ENCODE assay signal across 8 cellular contexts in the genomic region with DNA sequence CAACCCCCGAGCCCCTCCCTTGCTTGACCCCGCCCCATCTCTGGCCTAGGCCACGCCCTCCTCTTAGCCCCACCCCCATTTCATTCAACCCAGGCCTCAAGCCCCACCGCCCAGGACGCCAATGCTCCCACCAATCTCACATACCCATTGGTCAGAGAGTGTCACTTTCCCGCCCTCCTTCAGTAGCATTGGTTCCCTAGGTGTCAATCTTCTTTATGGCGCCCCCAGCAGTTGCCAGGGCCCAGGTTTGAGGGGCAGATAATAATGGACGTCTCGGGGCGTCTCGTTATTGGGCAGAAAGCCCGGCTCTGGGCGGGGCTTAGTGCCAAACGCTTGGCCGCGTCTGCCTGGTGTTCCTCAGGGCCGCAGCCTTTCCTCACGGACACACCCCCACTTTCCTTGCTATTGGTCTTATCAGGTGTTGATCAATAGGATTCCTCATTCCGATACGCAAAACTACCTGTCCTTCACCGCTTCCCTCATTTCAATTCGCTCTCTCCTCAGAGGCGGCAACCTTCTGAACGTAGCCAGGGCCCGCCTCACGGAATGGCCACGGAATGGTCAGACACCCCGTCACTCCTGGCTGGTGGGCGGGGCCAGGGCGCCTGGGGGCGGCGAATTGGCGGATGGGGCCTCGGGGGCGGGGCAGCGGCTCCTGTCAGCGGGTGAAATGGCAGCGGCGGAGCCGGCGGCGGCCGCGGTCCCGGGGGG. TPM values are rescaled to one million over a fixed set of nuclear protein-coding genes. Genes with fewer than 3 reads are reported as not detected.
DNase-seq lines count a peak whose midpoint lies in the region; ATAC-seq and TF ChIP-seq lines count a peak whose summit lies in the region.

A gene (plus strand): TSS at position 658 of the 711 bp plus-strand sequence. CDS start 16,325 bp downstream, outside the sequence.

- WGBS in testis, 2 donors, result 1% methylated on average over 26 of the region's 45 CpGs

- H3K27ac ChIP-seq in testis, result no peak within 1 kb of the TSS

- TF ChIP-seq CTCF in GM06990 (IDR thresholded peaks at IDR 0.05; ENCODE audit: insufficient read depth, low read length, poor library complexity, severe bottlenecking) (peak; percentile 4), glutamatergic neuron (IDR thresholded peaks at IDR 0.05; ENCODE audit: partially characterized antibody, unreplicated experiment) (no peak), omental fat pad (IDR thresholded peaks at IDR 0.05) (no peak), testis (IDR thresholded peaks at IDR 0.05) (no peak)

- H3K27me3 ChIP-seq in GM06990 (replicated peaks; ENCODE audit: control insufficient read depth, insufficient read depth, low read length), result no peaks in the 10 kb centered on the region
- H3K27me3 ChIP-seq in testis, result no peaks in the 10 kb centered on the region

- peak within 1 kb of the TSS; percentile 81 for H3K4me3 ChIP-seq in GM06990 (replicated peaks; ENCODE audit: low read depth, low read length)
- peak within 1 kb of the TSS; percentile 60 to 69 for H3K4me3 ChIP-seq in testis

- no peaks in the 10 kb centered on the region for H3K9me3 ChIP-seq in testis

- H3K27me3 Mint-ChIP-seq in activated naive CD8-positive, alpha-beta T cell treated with anti-CD3 and anti-CD28 coated beads for 36 hours, result peaks cover 10% of the 10 kb centered on the region
- peaks cover 2% of the 10 kb centered on the region for H3K27me3 Mint-ChIP-seq in glutamatergic neuron (ENCODE audit: unreplicated experiment)

- peak within 1 kb of the TSS; percentile 86 for H3K4me3 Mint-ChIP-seq in activated naive CD8-positive, alpha-beta T cell treated with anti-CD3 and anti-CD28 coated beads for 36 hours
- peak within 1 kb of the TSS; percentile 90 for H3K4me3 Mint-ChIP-seq in glutamatergic neuron (ENCODE audit: unreplicated experiment)

- peak; percentile 97 for DNase-seq in GM06990 (ENCODE audit: extremely low read depth, insufficient read length)
- DNase-seq in NCI-H1092 treated with DMSO at 0.1 percent for 48 hours (lab: John Stamatoyannopoulos, UW), result peak; percentile 100
- DNase-seq in SKM-1 (lab: John Stamatoyannopoulos, UW; ENCODE audit: unreplicated experiment), result peak; percentile 100
- DNase-seq in activated naive CD8-positive, alpha-beta T cell treated with anti-CD3 and anti-CD28 coated beads for 36 hours, result peak; percentile 100
- DNase-seq in glutamatergic neuron, result peak; percentile 100
- DNase-seq in omental fat pad (ENCODE audit: low spot score), result peak; percentile 99
- DNase-seq in testis, result peak; percentile 99

- peak within 1 kb of the TSS; percentile 84 for H3K27ac Mint-ChIP-seq in activated naive CD8-positive, alpha-beta T cell treated with anti-CD3 and anti-CD28 coated beads for 36 hours
- H3K27ac Mint-ChIP-seq in glutamatergic neuron (ENCODE audit: unreplicated experiment), result peak within 1 kb of the TSS; percentile 59

- H3K36me3 Mint-ChIP-seq in activated naive CD8-positive, alpha-beta T cell treated with anti-CD3 and anti-CD28 coated beads for 36 hours, result no peaks in the 10 kb centered on the region
- no peaks in the 10 kb centered on the region for H3K36me3 Mint-ChIP-seq in glutamatergic neuron (ENCODE audit: unreplicated experiment)

- peaks cover 13% of the 10 kb centered on the region for H3K4me1 Mint-ChIP-seq in activated naive CD8-positive, alpha-beta T cell treated with anti-CD3 and anti-CD28 coated beads for 36 hours
- peaks cover 4% of the 10 kb centered on the region for H3K4me1 Mint-ChIP-seq in glutamatergic neuron (ENCODE audit: low read depth, unreplicated experiment)

- peaks cover 12% of the 10 kb centered on the region for H3K4me1 ChIP-seq in testis

- no peak for TF ChIP-seq POLR2A in testis (IDR thresholded peaks at IDR 0.05)

- ATAC-seq in HG02623 (IDR thresholded peaks at IDR 0.05; ENCODE audit: unreplicated experiment) (peak; percentile 79), omental fat pad (ENCODE audit: low FRiP score) (peak; percentile 97)

- intact Hi-C loops in testis (cut with DNase I; ENCODE audit: low total_unique reads), result no loop called here

- no peaks in the 10 kb centered on the region for H3K9me3 Mint-ChIP-seq in activated naive CD8-positive, alpha-beta T cell treated with anti-CD3 and anti-CD28 coated beads for 36 hours
- H3K9me3 Mint-ChIP-seq in glutamatergic neuron (ENCODE audit: unreplicated experiment), result peaks cover 8% of the 10 kb centered on the region

- H3K36me3 ChIP-seq in GM06990 (ENCODE audit: control insufficient read depth, insufficient read depth, low read length) (no peaks in the 10 kb centered on the region), testis (ENCODE audit: low read depth, missing control alignments) (no peaks in the 10 kb centered on the region)

RNA-seq across cellular contexts. Expression of the gene that starts here (rescaled TPM):
- total RNA-seq in activated naive CD8-positive, alpha-beta T cell treated with anti-CD3 and anti-CD28 coated beads for 36 hours, result 1 to 10 TPM; 4.8 TPM
- 36.4 TPM for total RNA-seq in glutamatergic neuron (ENCODE audit: unreplicated experiment)
- total RNA-seq in omental fat pad, result 10 to 100 TPM in 1 of 4 donors, 1 to 10 TPM in 3; 6.9 to 10.8 (median 7.9) TPM
- total RNA-seq in testis, result 10 to 100 TPM; 45.8 to 68.9 TPM
- polyA plus RNA-seq in testis (ENCODE audit: insufficient read depth, low read depth, low replicate concordance), result 69.3 TPM
